In genomic region chr12:57766464-57767311, GRCh38 we compare ENCODE assay signal across 8 cellular contexts. TPM values are rescaled to one million over a fixed set of nuclear protein-coding genes. Genes with fewer than 3 reads are reported as not detected.
DNase-seq lines count a peak whose midpoint lies in the region; ATAC-seq and TF ChIP-seq lines count a peak whose summit lies in the region.

CYP27B1 (minus strand) TSS chr12:57767078; CDS start chr12:57767041, 37 bp downstream.

- TF ChIP-seq CTCF in right atrium auricular region (IDR thresholded peaks at IDR 0.05), result no peak

- H3K36me3 ChIP-seq in right atrium auricular region, result peaks cover 16% of the 10 kb centered on the region

- peaks cover 0 to 40% of the 10 kb centered on the region in 2 donors for H3K4me1 ChIP-seq in right atrium auricular region

- H3K27me3 ChIP-seq in right atrium auricular region, result peaks cover 0 to 16% of the 10 kb centered on the region in 2 donors

- no peak within 1 kb of the TSS for H3K27ac ChIP-seq in right atrium auricular region

- H3K27me3 Mint-ChIP-seq in activated CD8-positive, alpha-beta memory T cell treated with anti-CD3 and anti-CD28 coated beads, Interleukin-2, amount 10 ng/mL, durations not matched to agents 7 days and 5 days, result peaks cover 15% of the 10 kb centered on the region

- peak; percentile 42 for DNase-seq in stimulated activated CD4-positive, alpha-beta T cell treated with anti-CD3 and anti-CD28 coated beads, Interleukin-15, amount 100 ng/mL, for 24 hours
- no peak for DNase-seq in stimulated activated CD4-positive, alpha-beta T cell treated with anti-CD3 and anti-CD28 coated beads, Interleukin-1b, Interleukin-23, amount 100 ng/mL, for 48 hours
- no peak for DNase-seq in activated CD8-positive, alpha-beta memory T cell treated with anti-CD3 and anti-CD28 coated beads, Interleukin-2, amount 10 ng/mL, durations not matched to agents 7 days and 5 days
- DNase-seq in right atrium auricular region (ENCODE audit: low spot score), result no peak
- DNase-seq in stimulated activated effector memory CD8-positive, alpha-beta T cell treated with anti-CD3 and anti-CD28 coated beads, Interleukin-12 subunit alpha, Interleukin-12 subunit beta, amount 100 ng/mL, for 72 hours (ENCODE audit: low spot score in 2 of 2), result no peak
- no peak for DNase-seq in AML-193 (lab: John Stamatoyannopoulos, UW)
- DNase-seq in HCEC 1CT, result no peak

- H3K9me3 Mint-ChIP-seq in activated CD8-positive, alpha-beta memory T cell treated with anti-CD3 and anti-CD28 coated beads, Interleukin-2, amount 10 ng/mL, durations not matched to agents 7 days and 5 days (ENCODE audit: low read depth), result no peaks in the 10 kb centered on the region
- H3K9me3 Mint-ChIP-seq in stimulated activated effector memory CD8-positive, alpha-beta T cell treated with anti-CD3 and anti-CD28 coated beads, Interleukin-12 subunit alpha, Interleukin-12 subunit beta, amount 100 ng/mL, for 72 hours, result no peaks in the 10 kb centered on the region

- H3K4me3 ChIP-seq in right atrium auricular region, result peak within 1 kb of the TSS; percentile 10 to 48

- H3K4me1 Mint-ChIP-seq in activated CD8-positive, alpha-beta memory T cell treated with anti-CD3 and anti-CD28 coated beads, Interleukin-2, amount 10 ng/mL, durations not matched to agents 7 days and 5 days, result peaks cover 39% of the 10 kb centered on the region
- H3K4me1 Mint-ChIP-seq in stimulated activated effector memory CD8-positive, alpha-beta T cell treated with anti-CD3 and anti-CD28 coated beads, Interleukin-12 subunit alpha, Interleukin-12 subunit beta, amount 100 ng/mL, for 72 hours, result peaks cover 67% of the 10 kb centered on the region

- no peak for ATAC-seq in activated CD8-positive, alpha-beta memory T cell treated with anti-CD3 and anti-CD28 coated beads, Interleukin-2, amount 10 ng/mL, durations not matched to agents 7 days and 5 days
- peak; percentile 14 for ATAC-seq in stimulated activated effector memory CD8-positive, alpha-beta T cell treated with anti-CD3 and anti-CD28 coated beads, Interleukin-12 subunit alpha, Interleukin-12 subunit beta, amount 100 ng/mL, for 72 hours
- no peak for ATAC-seq in HG02610 (IDR thresholded peaks at IDR 0.05; ENCODE audit: unreplicated experiment)

- H3K4me3 Mint-ChIP-seq in activated CD8-positive, alpha-beta memory T cell treated with anti-CD3 and anti-CD28 coated beads, Interleukin-2, amount 10 ng/mL, durations not matched to agents 7 days and 5 days, result peak within 1 kb of the TSS; percentile 80
- H3K4me3 Mint-ChIP-seq in stimulated activated effector memory CD8-positive, alpha-beta T cell treated with anti-CD3 and anti-CD28 coated beads, Interleukin-12 subunit alpha, Interleukin-12 subunit beta, amount 100 ng/mL, for 72 hours, result peak within 1 kb of the TSS; percentile 95

- no peak within 1 kb of the TSS for H3K27ac Mint-ChIP-seq in activated CD8-positive, alpha-beta memory T cell treated with anti-CD3 and anti-CD28 coated beads, Interleukin-2, amount 10 ng/mL, durations not matched to agents 7 days and 5 days
- H3K27ac Mint-ChIP-seq in stimulated activated effector memory CD8-positive, alpha-beta T cell treated with anti-CD3 and anti-CD28 coated beads, Interleukin-12 subunit alpha, Interleukin-12 subunit beta, amount 100 ng/mL, for 72 hours, result peak within 1 kb of the TSS; percentile 91

- H3K36me3 Mint-ChIP-seq in activated CD8-positive, alpha-beta memory T cell treated with anti-CD3 and anti-CD28 coated beads, Interleukin-2, amount 10 ng/mL, durations not matched to agents 7 days and 5 days, result peaks cover 13% of the 10 kb centered on the region
- H3K36me3 Mint-ChIP-seq in stimulated activated effector memory CD8-positive, alpha-beta T cell treated with anti-CD3 and anti-CD28 coated beads, Interleukin-12 subunit alpha, Interleukin-12 subunit beta, amount 100 ng/mL, for 72 hours, result peaks cover 55% of the 10 kb centered on the region

- CTCF ChIA-PET in activated CD8-positive, alpha-beta memory T cell treated with anti-CD3 and anti-CD28 coated beads, Interleukin-2, amount 10 ng/mL, durations not matched to agents 7 days and 5 days (lab: Charles Lee), result interaction anchor here (0.8 to 3.2 kb wide), 9 partner anchors 7 to 139 kb away, joined by 3 to 48 read pairs (median 3); partner anchors contain the start of gene MARCHF9

- H3K9me3 ChIP-seq in right atrium auricular region, result no peaks in the 10 kb centered on the region

RNA-seq across cellular contexts. Expression of gene CYP27B1, which starts in this region (rescaled TPM):
- 1 to 10 TPM; 4.5 to 5.4 TPM for total RNA-seq in activated CD8-positive, alpha-beta memory T cell treated with anti-CD3 and anti-CD28 coated beads, Interleukin-2, amount 10 ng/mL, durations not matched to agents 7 days and 5 days
- total RNA-seq in right atrium auricular region, result under 1 TPM; 0.28 to 0.33 TPM

Comparison
In these comparisons a context has a peak if more than half of its experiments do, and no peak if none do; other contexts are left out.
1. RNA of gene CYP27B1 (total RNA-seq): 4.5 to 5.4 TPM in activated CD8-positive, alpha-beta memory T cell treated with anti-CD3 and anti-CD28 coated beads, Interleukin-2, amount 10 ng/mL, durations not matched to agents 7 days and 5 days; 0.28 to 0.33 TPM in right atrium auricular region; every median in the first group is over 4 times any median in the second.